10 cellular contexts compared by ENCODE assay signal in the genomic region with DNA sequence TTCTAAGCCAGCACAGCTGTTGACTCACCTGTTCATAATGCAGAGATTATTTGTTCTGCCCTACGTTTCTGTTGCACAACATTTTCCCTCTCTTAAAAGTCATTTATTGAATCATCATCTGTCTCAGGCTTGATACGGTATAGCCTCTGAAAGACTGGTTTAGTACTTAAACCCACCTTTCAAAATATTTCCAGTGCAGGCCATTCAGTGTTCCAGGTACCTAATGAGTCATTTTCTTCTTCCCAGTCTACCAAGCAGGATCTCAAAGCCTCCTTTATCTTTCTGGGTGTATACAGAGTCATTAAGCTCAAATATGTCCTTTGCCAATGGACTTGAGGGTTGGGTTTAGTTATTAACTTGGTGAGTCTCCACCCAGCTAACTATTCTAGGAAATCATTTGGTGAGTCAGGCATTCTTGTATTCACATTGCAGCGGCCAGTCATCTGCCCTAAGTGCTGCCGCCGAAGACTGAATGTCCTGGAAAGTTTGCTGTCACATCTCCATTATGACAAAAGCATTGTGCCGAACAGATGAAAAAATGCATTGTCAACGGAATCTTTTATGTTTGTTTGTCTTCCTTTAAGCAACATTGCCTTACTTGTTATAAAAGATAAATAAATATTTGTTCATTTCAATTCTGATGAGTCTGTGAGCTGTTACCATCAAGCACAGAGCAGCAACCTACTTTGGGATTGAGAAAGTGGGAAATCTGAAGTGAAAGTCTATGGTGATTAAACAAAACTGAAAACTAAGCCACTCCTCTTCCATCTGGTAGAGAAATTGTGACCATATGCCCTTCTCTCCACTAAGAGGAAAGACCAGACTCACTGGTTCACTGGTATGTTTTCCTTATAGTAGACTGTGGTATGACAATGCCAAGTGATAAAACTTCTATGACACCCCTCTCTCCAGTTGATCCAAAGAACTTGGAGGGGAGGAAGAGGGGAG. TPM values are rescaled to one million over a fixed set of nuclear protein-coding genes. Genes with fewer than 3 reads are reported as not detected.
DNase-seq lines count a peak whose midpoint lies in the region; ATAC-seq and TF ChIP-seq lines count a peak whose summit lies in the region.
"Had no signal": no experiment of that assay in that cellular context is flagged by ENCODE, and none has a peak within 500 bp of the region (broad histone marks: within the 10 kb centered on the region; RNA-seq: fewer than 3 reads in every experiment).

No MANE protein-coding gene starts in this region.

- no peak overlapping the region for H3K27ac ChIP-seq in A673 (ENCODE audit: low read depth, low read length, poor library complexity, severe bottlenecking)
- H3K27ac ChIP-seq in left lung: peak overlapping the region; percentile 68 to 75

- no peaks in the 10 kb centered on the region for H3K27me3 Mint-ChIP-seq in endothelial cell (ENCODE audit: unreplicated experiment)

- no peaks in the 10 kb centered on the region for H3K9me3 Mint-ChIP-seq in endothelial cell (ENCODE audit: unreplicated experiment)

- ATAC-seq in HG03196 (IDR thresholded peaks at IDR 0.05; ENCODE audit: unreplicated experiment) (peak; percentile 40), left lung (peak; percentile 87)

- H3K4me3 Mint-ChIP-seq in endothelial cell (ENCODE audit: unreplicated experiment): no peak overlapping the region

- POLR2A ChIA-PET in A673 (lab: Charles Lee; ENCODE audit: low non-redundant PET): no interaction called here

- no peaks in the 10 kb centered on the region for H3K36me3 ChIP-seq in A673 (ENCODE audit: insufficient read depth, low read length, poor library complexity, severe bottlenecking)
- H3K36me3 ChIP-seq in left lung: no peaks in the 10 kb centered on the region

- intact Hi-C loops in A673 (cut with micrococcal nuclease; ENCODE audit: unreplicated experiment): no loop called here
- intact Hi-C loops in left lung (cut with DNase I): no loop called here

- H3K4me1 ChIP-seq in A673 (ENCODE audit: insufficient read depth, low read length, poor library complexity, severe bottlenecking) (no peaks in the 10 kb centered on the region), left lung (peaks cover 8 to 11% of the 10 kb centered on the region in 2 donors)

- H3K4me1 Mint-ChIP-seq in endothelial cell (ENCODE audit: unreplicated experiment): peaks cover 31% of the 10 kb centered on the region

- TF ChIP-seq CTCF in A673 (conservative IDR thresholded peaks at IDR 0.05; ENCODE audit: low read depth, low read length) (no peak), astrocyte of the spinal cord (IDR thresholded peaks at IDR 0.05; ENCODE audit: low read depth, low read length) (no peak), left lung (IDR thresholded peaks at IDR 0.05) (no peak), endothelial cell (IDR thresholded peaks at IDR 0.05; ENCODE audit: unreplicated experiment) (no peak)

- no TSS peak for BruUV-seq in A673 (replicated peaks; lab: Mats Ljungman, UMichigan)

- no peaks in the 10 kb centered on the region for H3K36me3 Mint-ChIP-seq in endothelial cell (ENCODE audit: low read depth, unreplicated experiment)

- DNase-seq in A673 (ENCODE audit: low spot score) (peak; percentile 42), astrocyte of the spinal cord (ENCODE audit: low read depth, low spot score) (peak; percentile 62), left lung (peak; percentile 43 to 53), epidermal melanocyte (ENCODE audit: insufficient read length, low spot score) (no peak), endothelial cell (ENCODE audit: low spot score) (no peak), dedifferentiated amniotic fluid mesenchymal stem cell (ENCODE audit: extremely low spot score) (no peak)
- DNase-seq in activated CD8-positive, alpha-beta memory T cell treated with anti-CD3 and anti-CD28 coated beads, Interleukin-2, amount 50 U/mL, for 4 hours: no peak
- DNase-seq: NCI-H1092 treated with DMSO at 0.1 percent for 48 hours; stimulated activated CD4-positive, alpha-beta T cell treated with anti-CD3 and anti-CD28 coated beads, Interleukin-4, amount 100 ng/mL, for 1 hour had no signal

- CTCF ChIA-PET in A673 (lab: Charles Lee): no interaction called here

- H3K27ac Mint-ChIP-seq in endothelial cell (ENCODE audit: unreplicated experiment): no peak overlapping the region

- H3K4me3 ChIP-seq in A673 (ENCODE audit: low read depth, low read length, poor library complexity, severe bottlenecking): no peak overlapping the region
- no peak overlapping the region for H3K4me3 ChIP-seq in astrocyte of the spinal cord (ENCODE audit: low read depth, low read length)
- H3K4me3 ChIP-seq in left lung: no peak overlapping the region

- H3K27me3 ChIP-seq in A673 (replicated peaks; ENCODE audit: insufficient read depth, low read depth, low read length, poor library complexity) (no peaks in the 10 kb centered on the region), left lung (peaks cover 0 to 13% of the 10 kb centered on the region in 2 donors)

- H3K9me3 ChIP-seq in A673 (ENCODE audit: low read depth, low read length, poor library complexity, severe bottlenecking): no peaks in the 10 kb centered on the region
- no peaks in the 10 kb centered on the region for H3K9me3 ChIP-seq in left lung

- in situ Hi-C loops in astrocyte of the spinal cord (cut with HindIII; ENCODE audit: low sequenced_read_pairs): no loop called here

RNA-seq across cellular contexts. Expression of a gene that starts 14.3 kb away (rescaled TPM):
- total RNA-seq in A673 (2021) (11.2 and 13.1 TPM in 2 replicates), left lung (10 to 100 TPM; 26.4 to 28.8 TPM), endothelial cell (ENCODE audit: unreplicated experiment) (31.2 TPM)

Comparison
In these comparisons a context has a peak if more than half of its experiments do, and no peak if none do; other contexts are left out.
1. DNase-seq: peak in A673 (single experiment), astrocyte of the spinal cord (single experiment) and left lung (2 of 2); none in epidermal melanocyte (single experiment), endothelial cell (single experiment), dedifferentiated amniotic fluid mesenchymal stem cell (single experiment) and activated CD8-positive, alpha-beta memory T cell treated with anti-CD3 and anti-CD28 coated beads, Interleukin-2, amount 50 U/mL, for 4 hours (single experiment).